ENCODE assay signal across 25 cellular contexts in the genomic region with DNA sequence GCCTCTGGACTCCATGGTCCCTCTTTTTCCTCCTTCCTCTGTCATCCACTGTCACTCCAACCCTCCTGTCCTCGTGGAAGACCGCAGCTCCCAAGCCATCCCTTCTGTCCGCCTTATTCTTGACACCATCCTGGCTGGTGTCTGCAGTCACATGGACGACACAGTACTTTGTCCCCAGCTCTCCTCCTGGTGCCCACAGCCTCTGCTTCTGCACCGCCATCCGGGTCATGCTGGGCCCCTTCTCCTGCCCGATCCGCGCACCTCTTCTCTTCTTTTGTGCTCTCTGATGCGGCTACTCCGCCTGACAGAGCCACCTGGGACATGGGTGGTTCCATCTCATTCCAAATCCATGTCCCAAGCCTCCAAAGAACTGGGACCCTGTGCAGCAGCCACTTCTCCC. TPM values are rescaled to one million over a fixed set of nuclear protein-coding genes. Genes with fewer than 3 reads are reported as not detected.
DNase-seq lines count a peak whose midpoint lies in the region; ATAC-seq, FAIRE-seq and TF ChIP-seq lines count a peak whose summit lies in the region.
"Had no signal": no experiment of that assay in that cellular context is flagged by ENCODE, and none has a peak within 500 bp of the region (broad histone marks: within the 10 kb centered on the region; RNA-seq: fewer than 3 reads in every experiment).

No MANE protein-coding gene starts in this region.

- TF ChIP-seq EP300 in H1 (IDR thresholded peaks at IDR 0.05; ENCODE audit: borderline replicate concordance in 1 of 2, low read depth in 2 of 2, low read length in 2 of 2), result no peak

- ATAC-seq in IMR-90 (ENCODE audit: low read depth) (no peak), GM21423 (IDR thresholded peaks at IDR 0.05; ENCODE audit: unreplicated experiment) (no peak)
- ATAC-seq in stimulated activated naive B cell treated with anti-CD40 and anti-IgM and Interleukin-4, amounts not matched to agents 10 μg/mL and 1 μg/mL and 100 μg/mL, for 72 hours (replicated peaks), result no peak
- ATAC-seq in activated CD4-positive, alpha-beta T cell treated with anti-CD3 and anti-CD28 coated beads for 36 hours, result no peak
- ATAC-seq: A549, HCT116 had no signal

- no peak overlapping the region for H3K18ac ChIP-seq in IMR-90 (ENCODE audit: low read depth, low read length)
- H3K18ac ChIP-seq in H1 (ENCODE audit: extremely low read depth, low read length), result no peak overlapping the region
- H3K18ac ChIP-seq in neuronal stem cell (ENCODE audit: low read length), result peak overlapping the region; percentile 77

- peaks cover 19 to 24% of the 10 kb centered on the region in 2 donors for H3K4me1 Mint-ChIP-seq in stimulated activated naive B cell treated with anti-CD40 and anti-IgM and Interleukin-4, amounts not matched to agents 10 μg/mL and 1 μg/mL and 100 μg/mL, for 72 hours
- H3K4me1 Mint-ChIP-seq in activated CD4-positive, alpha-beta T cell treated with anti-CD3 and anti-CD28 coated beads for 36 hours, result peaks cover 8% of the 10 kb centered on the region
- H3K4me1 Mint-ChIP-seq: CD8-positive, alpha-beta memory T cell had no signal

- H3K36me3 Mint-ChIP-seq in stimulated activated naive B cell treated with anti-CD40 and anti-IgM and Interleukin-4, amounts not matched to agents 10 μg/mL and 1 μg/mL and 100 μg/mL, for 72 hours, result no peaks in the 10 kb centered on the region
- no peaks in the 10 kb centered on the region for H3K36me3 Mint-ChIP-seq in activated CD4-positive, alpha-beta T cell treated with anti-CD3 and anti-CD28 coated beads for 36 hours (ENCODE audit: low read depth)

- no peak for DNase-seq in IMR-90
- DNase-seq in H1 (ENCODE audit: low read depth in 1 of 2, low spot score in 2 of 2), result no peak
- DNase-seq in neuronal stem cell (ENCODE audit: low spot score), result no peak
- DNase-seq in stimulated activated naive B cell treated with anti-CD40 and anti-IgM and Interleukin-4, amounts not matched to agents 10 μg/mL and 1 μg/mL and 100 μg/mL, for 72 hours, result no peak
- no peak for DNase-seq in activated CD4-positive, alpha-beta T cell treated with anti-CD3 and anti-CD28 coated beads for 36 hours
- no peak for DNase-seq in adrenal gland
- DNase-seq: 8988T; ACHN; AML-193; BE2C; Calu3; CD4-positive, alpha-beta T cell; CD8-positive, alpha-beta memory T cell; DMS53; DMS79 treated with DMSO at 0.1 percent for 48 hours; GF-D8; GM23248; H9 had no signal

- peak overlapping the region; percentile 44 for H3K27ac Mint-ChIP-seq in stimulated activated naive B cell treated with anti-CD40 and anti-IgM and Interleukin-4, amounts not matched to agents 10 μg/mL and 1 μg/mL and 100 μg/mL, for 72 hours
- no peak overlapping the region for H3K27ac Mint-ChIP-seq in activated CD4-positive, alpha-beta T cell treated with anti-CD3 and anti-CD28 coated beads for 36 hours
- H3K27ac Mint-ChIP-seq: CD4-positive, alpha-beta T cell; H9 had no signal

- H3K9me3 Mint-ChIP-seq in stimulated activated naive B cell treated with anti-CD40 and anti-IgM and Interleukin-4, amounts not matched to agents 10 μg/mL and 1 μg/mL and 100 μg/mL, for 72 hours, result no peaks in the 10 kb centered on the region
- H3K9me3 Mint-ChIP-seq in activated CD4-positive, alpha-beta T cell treated with anti-CD3 and anti-CD28 coated beads for 36 hours (ENCODE audit: low read depth), result no peaks in the 10 kb centered on the region
- H3K9me3 Mint-ChIP-seq: CD4-positive, alpha-beta T cell; CD8-positive, alpha-beta memory T cell; H9 had no signal

- no peaks in the 10 kb centered on the region for H3K36me3 ChIP-seq in IMR-90 (ENCODE audit: control insufficient read depth, insufficient read depth, low read length)
- H3K36me3 ChIP-seq in H1 (ENCODE audit: control insufficient read depth in 2 of 4, insufficient read depth in 4 of 4, low read length in 3 of 4), result no peaks in the 10 kb centered on the region
- no peaks in the 10 kb centered on the region for H3K36me3 ChIP-seq in neuronal stem cell (replicated peaks in 1 of 2; ENCODE audit: control insufficient read depth in 2 of 2, insufficient read depth in 2 of 2, low read length in 2 of 2)
- H3K36me3 ChIP-seq in adrenal gland (replicated peaks in 1 of 2), result no peaks in the 10 kb centered on the region
- H3K36me3 ChIP-seq: BE2C; BLaER1 treated with 17β-estradiol and CSF1 and Interleukin-3, amounts not matched to agents 10 nM and 100 nM had no signal

- H3K23ac ChIP-seq in IMR-90 (ENCODE audit: low read depth, low read length), result no peak overlapping the region
- H3K23ac ChIP-seq in H1 (ENCODE audit: insufficient read length), result no peak overlapping the region
- H3K23ac ChIP-seq in neuronal stem cell (ENCODE audit: low read depth, low read length, poor library complexity), result peak overlapping the region; percentile 2

- no peak overlapping the region for H2AK9ac ChIP-seq in IMR-90 (replicated peaks; ENCODE audit: low read depth, low read length, poor library complexity)

- dilution Hi-C loops in IMR-90 (cut with HindIII; ENCODE audit: low sequenced_read_pairs, unreplicated experiment), result no loop called here

- no peak overlapping the region for H4K8ac ChIP-seq in IMR-90 (ENCODE audit: low read depth in 2 of 2, low read length in 2 of 2)
- no peak overlapping the region for H4K8ac ChIP-seq in H1 (ENCODE audit: extremely low read depth, insufficient read depth, low read length)
- no peak overlapping the region for H4K8ac ChIP-seq in neuronal stem cell (ENCODE audit: low read depth, low read length)

- H2AK5ac ChIP-seq in IMR-90 (ENCODE audit: low read depth, low read length) (0 out of 2 replicates have a peak overlapping the region, but pooled peaks have one; percentile 4), H1 (ENCODE audit: low read depth, low read length) (no peak overlapping the region), neuronal stem cell (ENCODE audit: low read depth, low read length) (peak overlapping the region; percentile 38)

- H2AFZ ChIP-seq in IMR-90 (replicated peaks; ENCODE audit: low read length, poor library complexity), result no peak overlapping the region
- no peak overlapping the region for H2AFZ ChIP-seq in H1 (ENCODE audit: low read length)
- no peak overlapping the region for H2AFZ ChIP-seq in neuronal stem cell (ENCODE audit: low read length)
- H2AFZ ChIP-seq: GM23248 had no signal

- H3K4ac ChIP-seq in IMR-90 (ENCODE audit: low read depth, low read length) (0 out of 2 replicates have a peak overlapping the region, but pooled peaks have one; percentile 3), H1 (replicated peaks; ENCODE audit: insufficient read length, low read depth, low read length) (no peak overlapping the region), neuronal stem cell (ENCODE audit: low read length) (no peak overlapping the region)

- POLR2A ChIA-PET in IMR-90 (lab: Charles Lee; ENCODE audit: unreplicated experiment), result no interaction called here
- POLR2A ChIA-PET in H1 (lab: Charles Lee; ENCODE audit: partially characterized antibody), result no interaction called here
- POLR2A ChIA-PET in activated CD4-positive, alpha-beta T cell treated with anti-CD3 and anti-CD28 coated beads for 36 hours (lab: Charles Lee), result no interaction called here

- H3K9me3 ChIP-seq in IMR-90 (ENCODE audit: control insufficient read depth, insufficient read depth, low read length), result no peaks in the 10 kb centered on the region
- no peaks in the 10 kb centered on the region for H3K9me3 ChIP-seq in H1 (ENCODE audit: insufficient read depth in 2 of 2, low read depth in 1 of 2, low read length in 1 of 2)
- no peaks in the 10 kb centered on the region for H3K9me3 ChIP-seq in neuronal stem cell (replicated peaks in 1 of 2; ENCODE audit: control insufficient read depth in 2 of 2, insufficient read depth in 1 of 2, low read depth in 1 of 2, low read length in 2 of 2)
- no peaks in the 10 kb centered on the region for H3K9me3 ChIP-seq in adrenal gland (replicated peaks in 1 of 3)
- H3K9me3 ChIP-seq: A549; BE2C; BLaER1 treated with 17β-estradiol and CSF1 and Interleukin-3, amounts not matched to agents 10 nM and 100 nM had no signal

- peaks cover 9% of the 10 kb centered on the region; the same call in 1 of the 2 replicates for H3K9me1 ChIP-seq in IMR-90 (ENCODE audit: insufficient read depth, low read length)

- in situ Hi-C loops in IMR-90 (cut with MboI; ENCODE audit: low sequenced_read_pairs), result loop anchor here (25.0 kb wide), 1 partner anchor 98 kb away; the partner anchor contains the start of gene ANKRD33B

- no peak overlapping the region for H3K56ac ChIP-seq in IMR-90 (ENCODE audit: extremely low read depth, insufficient read depth, low read length)
- no peak overlapping the region for H3K56ac ChIP-seq in H1 (replicated peaks; ENCODE audit: insufficient read length, low read depth, low read length)

- BruUV-seq in IMR-90 (replicated peaks; lab: Mats Ljungman, UMichigan), result no TSS peak

- H2BK20ac ChIP-seq in IMR-90 (ENCODE audit: low read depth, low read length) (no peak overlapping the region), H1 (ENCODE audit: low read length) (no peak overlapping the region)

- peak overlapping the region; percentile 13; the same call in 1 of the 2 replicates for H2BK120ac ChIP-seq in IMR-90 (ENCODE audit: low read depth, low read length)
- H2BK120ac ChIP-seq in H1 (replicated peaks; ENCODE audit: low read depth, low read length), result no peak overlapping the region
- no peak overlapping the region for H2BK120ac ChIP-seq in neuronal stem cell (ENCODE audit: low read depth, low read length)

- 92% methylated on average over 11 of the region's 11 CpGs; no CpG with 5 or more reads in 1 of the 2 experiments for WGBS in IMR-90 (ENCODE audit: extremely low coverage in 2 of 2, insufficient read length in 1 of 2), 2 experiments
- WGBS in H1 (ENCODE audit: extremely low coverage in 1 of 2, insufficient coverage in 1 of 2, insufficient read length in 1 of 2, insufficient replicate concordance in 2 of 2, low coverage in 1 of 2, low lambda C conversion rate in 2 of 2, missing lambda C conversion rate in 1 of 2), 2 experiments, result 90% methylated on average over 11 of the region's 11 CpGs; no CpG with 5 or more reads in 1 of the 2 experiments
- no CpG with 5 or more reads among the region's 11 CpGs for WGBS in neuronal stem cell (ENCODE audit: extremely low coverage in 2 of 2, insufficient read length in 2 of 2, insufficient replicate concordance in 1 of 2), 2 donors
- WGBS in adrenal gland, 4 donors, result 87 to 94% (median 89%) methylated on average over 11 of the region's 11 CpGs

- no peaks in the 10 kb centered on the region for H3K79me1 ChIP-seq in IMR-90 (ENCODE audit: low read depth in 1 of 2, low read length in 2 of 2)
- 0 out of 2 replicates have a peak, but pooled peaks cover 2% of the 10 kb centered on the region for H3K79me1 ChIP-seq in H1 (ENCODE audit: low read depth, low read length)
- no peaks in the 10 kb centered on the region for H3K79me1 ChIP-seq in neuronal stem cell (ENCODE audit: low read depth, low read length)

- no peak overlapping the region for H3K27ac ChIP-seq in IMR-90 (ENCODE audit: insufficient read depth, low read length)
- H3K27ac ChIP-seq in H1 (ENCODE audit: low read depth, low read length), result no peak overlapping the region
- no peak overlapping the region for H3K27ac ChIP-seq in neuronal stem cell (replicated peaks; ENCODE audit: low read length)
- no peak overlapping the region for H3K27ac ChIP-seq in adrenal gland
- H3K27ac ChIP-seq: BLaER1 treated with 17β-estradiol and CSF1 and Interleukin-3, amounts not matched to agents 10 nM and 100 nM; GM23248 had no signal

- H3K14ac ChIP-seq in IMR-90 (replicated peaks; ENCODE audit: low read depth, low read length) (no peak overlapping the region), H1 (ENCODE audit: insufficient read length) (no peak overlapping the region), neuronal stem cell (ENCODE audit: low read length) (no peak overlapping the region)

- TF ChIP-seq CTCF in IMR-90 (conservative IDR thresholded peaks at IDR 0.05; ENCODE audit: low read depth, low read length), result no peak
- no peak for TF ChIP-seq CTCF in H1 (IDR thresholded peaks at IDR 0.05; ENCODE audit: control extremely low read depth in 1 of 3, insufficient read depth in 1 of 3, low read depth in 1 of 3, low read length in 3 of 3)
- TF ChIP-seq CTCF in adrenal gland (IDR thresholded peaks at IDR 0.05), result no peak

- no peak overlapping the region for H3K4me3 Mint-ChIP-seq in stimulated activated naive B cell treated with anti-CD40 and anti-IgM and Interleukin-4, amounts not matched to agents 10 μg/mL and 1 μg/mL and 100 μg/mL, for 72 hours
- no peak overlapping the region for H3K4me3 Mint-ChIP-seq in activated CD4-positive, alpha-beta T cell treated with anti-CD3 and anti-CD28 coated beads for 36 hours
- H3K4me3 Mint-ChIP-seq: CD14-positive monocyte; CD4-positive, alpha-beta T cell; CD8-positive, alpha-beta memory T cell; H9 had no signal

- TF ChIP-seq POLR2A in IMR-90 (IDR thresholded peaks at IDR 0.05; ENCODE audit: low read depth, low read length), result no peak
- TF ChIP-seq POLR2A in H1 (IDR thresholded peaks at IDR 0.05; ENCODE audit: control extremely low read depth in 1 of 2, low read depth in 2 of 2, low read length in 2 of 2), result no peak
- no peak for TF ChIP-seq POLR2A in adrenal gland (IDR thresholded peaks at IDR 0.05)

- H3K27me3 ChIP-seq in IMR-90 (ENCODE audit: control insufficient read depth, insufficient read depth, low read length), result peaks cover 4% of the 10 kb centered on the region; the same call in 1 of the 2 replicates
- no peaks in the 10 kb centered on the region for H3K27me3 ChIP-seq in H1 (replicated peaks in 1 of 4; ENCODE audit: control insufficient read depth in 3 of 4, extremely low read depth in 1 of 4, insufficient read depth in 3 of 4, low read length in 3 of 4)
- no peaks in the 10 kb centered on the region for H3K27me3 ChIP-seq in neuronal stem cell (ENCODE audit: control insufficient read depth in 3 of 3, insufficient read depth in 3 of 3, low read depth in 1 of 3, low read length in 3 of 3)
- peaks cover 11% of the 10 kb centered on the region for H3K27me3 ChIP-seq in adrenal gland
- H3K27me3 ChIP-seq: BE2C; BLaER1 treated with 17β-estradiol and CSF1 and Interleukin-3, amounts not matched to agents 10 nM and 100 nM had no signal

- intact Hi-C loops in IMR-90 (cut with micrococcal nuclease) (no loop called here), adrenal gland (cut with DNase I) (no loop called here)
- intact Hi-C loops in activated CD4-positive, alpha-beta T cell treated with anti-CD3 and anti-CD28 coated beads for 36 hours (cut with DNase I, micrococcal nuclease), result no loop called here

- H2BK15ac ChIP-seq in IMR-90 (ENCODE audit: low read depth, low read length), result no peak overlapping the region
- H2BK15ac ChIP-seq in H1 (ENCODE audit: low read length), result 0 out of 2 replicates have a peak overlapping the region, but pooled peaks have one; percentile 65
- no peak overlapping the region for H2BK15ac ChIP-seq in neuronal stem cell (ENCODE audit: low read length)

- no peak overlapping the region for H4K5ac ChIP-seq in IMR-90 (ENCODE audit: low read depth, low read length)
- no peak overlapping the region for H4K5ac ChIP-seq in H1 (ENCODE audit: insufficient read length, low read depth, low read length)

- no peak overlapping the region for H2BK5ac ChIP-seq in IMR-90 (ENCODE audit: low read depth, low read length, poor library complexity, severe bottlenecking)
- no peak overlapping the region for H2BK5ac ChIP-seq in H1 (ENCODE audit: low read depth, low read length)
- H2BK5ac ChIP-seq in neuronal stem cell (ENCODE audit: low read length), result no peak overlapping the region

- H4K91ac ChIP-seq in IMR-90 (ENCODE audit: insufficient read depth, low read depth, low read length), result no peak overlapping the region
- H4K91ac ChIP-seq in H1 (replicated peaks; ENCODE audit: insufficient read length, low read length), result no peak overlapping the region
- H4K91ac ChIP-seq in neuronal stem cell (ENCODE audit: low read depth, low read length, poor library complexity), result peak overlapping the region; percentile 57

- H2BK12ac ChIP-seq in H1 (ENCODE audit: low read depth, low read length) (no peak overlapping the region; the same call in 1 of the 2 replicates), neuronal stem cell (ENCODE audit: low read length) (no peak overlapping the region)

- peaks cover 15 to 16% of the 10 kb centered on the region in 2 donors for H3K27me3 Mint-ChIP-seq in stimulated activated naive B cell treated with anti-CD40 and anti-IgM and Interleukin-4, amounts not matched to agents 10 μg/mL and 1 μg/mL and 100 μg/mL, for 72 hours
- no peaks in the 10 kb centered on the region for H3K27me3 Mint-ChIP-seq in activated CD4-positive, alpha-beta T cell treated with anti-CD3 and anti-CD28 coated beads for 36 hours
- H3K27me3 Mint-ChIP-seq: CD4-positive, alpha-beta T cell had no signal

- H3K4me1 ChIP-seq in IMR-90 (ENCODE audit: control insufficient read depth, insufficient read depth, low read length), result peaks cover 13% of the 10 kb centered on the region
- H3K4me1 ChIP-seq in H1 (replicated peaks in 1 of 4; ENCODE audit: control insufficient read depth in 3 of 4, insufficient read depth in 4 of 4, low read length in 3 of 4), result peaks cover 5 to 13% (median 9%) of the 10 kb centered on the region in 4 experiments
- peaks cover 8% of the 10 kb centered on the region in 2 donors for H3K4me1 ChIP-seq in neuronal stem cell (ENCODE audit: control insufficient read depth in 2 of 2, insufficient read depth in 1 of 2, low read depth in 1 of 2, low read length in 2 of 2)
- H3K4me1 ChIP-seq in adrenal gland (replicated peaks in 1 of 2), result no peaks in the 10 kb centered on the region
- H3K4me1 ChIP-seq: BE2C had no signal

- H3K79me2 ChIP-seq in H1 (ENCODE audit: control insufficient read depth in 1 of 2, insufficient read depth in 2 of 2, low read length in 2 of 2), result no peaks in the 10 kb centered on the region

- H3K9ac ChIP-seq in IMR-90 (ENCODE audit: low read depth, low read length) (no peak overlapping the region), H1 (replicated peaks in 1 of 4; ENCODE audit: extremely low read depth in 1 of 4, low read depth in 3 of 4, low read length in 3 of 4) (no peak overlapping the region), neuronal stem cell (ENCODE audit: low read depth, low read length, poor library complexity) (no peak overlapping the region)
- H3K9ac ChIP-seq: BLaER1 treated with 17β-estradiol and CSF1 and Interleukin-3, amounts not matched to agents 10 nM and 100 nM; GM23248 had no signal

- H4K20me1 ChIP-seq in IMR-90 (ENCODE audit: insufficient read depth, low read length), result no peaks in the 10 kb centered on the region
- H4K20me1 ChIP-seq in H1 (replicated peaks in 1 of 2; ENCODE audit: control insufficient read depth in 1 of 2, insufficient read depth in 2 of 2, low read length in 2 of 2), result no peaks in the 10 kb centered on the region
- H4K20me1 ChIP-seq: BLaER1 treated with 17β-estradiol and CSF1 and Interleukin-3, amounts not matched to agents 10 nM and 100 nM had no signal

- FAIRE-seq in H1 (lab: Jason Lieb, UNC), result no peak
- FAIRE-seq: A549, GM12891 had no signal

- CTCF ChIA-PET in IMR-90 (lab: Yijun Ruan, JAX), result no interaction called here
- CTCF ChIA-PET in H1 (lab: Charles Lee; ENCODE audit: partially characterized antibody), result interaction anchor here (0.6 to 1.8 kb wide), 3 partner anchors 11 to 139 kb away, joined by 4 to 8 read pairs (median 5); no protein-coding TSS in a partner anchor
- CTCF ChIA-PET in activated CD4-positive, alpha-beta T cell treated with anti-CD3 and anti-CD28 coated beads for 36 hours (lab: Charles Lee), result no interaction called here

- H3K4me2 ChIP-seq in IMR-90 (ENCODE audit: low read depth, low read length) (no peak overlapping the region), H1 (ENCODE audit: insufficient read depth in 1 of 2, low read depth in 2 of 2, low read length in 2 of 2) (no peak overlapping the region), neuronal stem cell (ENCODE audit: insufficient read depth, low read length, poor library complexity, severe bottlenecking) (no peak overlapping the region)
- H3K4me2 ChIP-seq: A549; BLaER1 treated with 17β-estradiol and CSF1 and Interleukin-3, amounts not matched to agents 10 nM and 100 nM had no signal

- TF ChIP-seq RAD21 in IMR-90 (IDR thresholded peaks at IDR 0.05; ENCODE audit: low read length) (no peak), H1 (IDR thresholded peaks at IDR 0.05 in 1 of 2, conservative IDR thresholded peaks at IDR 0.05 in 1 of 2; ENCODE audit: low read depth in 2 of 2, low read length in 2 of 2) (no peak)

- H3K4me3 ChIP-seq in IMR-90 (ENCODE audit: insufficient read depth, low read depth, low read length) (no peak overlapping the region), H1 (ENCODE audit: extremely low read depth in 1 of 4, insufficient read depth in 2 of 4, low read depth in 3 of 4, low read length in 4 of 4) (no peak overlapping the region), neuronal stem cell (ENCODE audit: low read length in 2 of 2) (no peak overlapping the region), adrenal gland (no peak overlapping the region)
- H3K4me3 ChIP-seq: A549; BLaER1 treated with 17β-estradiol and CSF1 and Interleukin-3, amounts not matched to agents 10 nM and 100 nM; GM23248 had no signal

- no peaks in the 10 kb centered on the region for H3K23me2 ChIP-seq in H1 (ENCODE audit: low read depth, low read length)

RNA-seq across cellular contexts. Expression of gene ROPN1L, which starts 22.5 kb away (rescaled TPM):
- total RNA-seq in IMR-90 (2012; rRNA removed), result 0.28 and 0.36 TPM in 2 replicates
- 0.34 and 0.50 TPM in 2 replicates for polyA plus RNA-seq in IMR-90 (2012; rRNA removed)
- polyA plus RNA-seq in IMR-90 (2012; cell fraction: cytosol; rRNA removed), result 0.60 and 0.67 TPM in 2 replicates
- polyA plus RNA-seq in IMR-90 (2012; cell fraction: nucleus; rRNA removed; ENCODE audit: low replicate concordance), result 0.73 and 1.1 TPM in 2 replicates
- 0.38 and 0.73 TPM in 2 replicates for total RNA-seq in H1 (2021; fragmentation: NEBNext Ultra II Directional; extraction: Animal tissue kit (Norgen Biotek cat#: 25700))
- 0.24 and 0.28 TPM in 2 replicates for polyA plus RNA-seq in H1 (2011; rRNA removed)
- polyA plus RNA-seq in H1 (2011; cell fraction: cytosol; rRNA removed), result 0.34 TPM
- polyA plus RNA-seq in H1 (2011; cell fraction: nucleus; rRNA removed), result 0.21 TPM
- polyA plus RNA-seq in H1 (2012, experiment 1 of 2), result 0.15 to 0.46 TPM in 2 of 4 replicates, not detected in the others
- polyA plus RNA-seq in H1 (2012, experiment 2 of 2), result not detected
- 0.22 TPM for polyA plus RNA-seq in H1 (2013, experiment 1 of 2)
- polyA plus RNA-seq in H1 (2013, experiment 2 of 2), result 0.24 TPM
- 0.51 TPM in 1 of 2 replicates, not detected in the other for polyA minus RNA-seq in H1 (2011; rRNA and poly(A)+ RNA removed)
- not detected for polyA minus RNA-seq in H1 (2011; cell fraction: cytosol; rRNA and poly(A)+ RNA removed)
- not detected for polyA minus RNA-seq in H1 (2011; cell fraction: nucleus; rRNA and poly(A)+ RNA removed)
- 0.17 TPM for polyA plus RNA-seq in neuronal stem cell (2013, experiment 1 of 2)
- 0.22 TPM for polyA plus RNA-seq in neuronal stem cell (2013, experiment 2 of 2)
- total RNA-seq in activated CD4-positive, alpha-beta T cell treated with anti-CD3 and anti-CD28 coated beads for 36 hours, result under 1 TPM in 1 of 2 experiments, not detected in 1; 0.28 TPM
- 1 to 10 TPM in 2 of 8 donors, under 1 TPM in 3, not detected in 3; 0.41 to 3.9 (median 0.49) TPM for total RNA-seq in adrenal gland
- polyA plus RNA-seq in adrenal gland, result under 1 TPM; 0.15 to 0.56 (median 0.24) TPM
- total RNA-seq: G401 had no signal
